Comparison of ENCODE assay signal across 1 cellular context in genomic region chr5:438481-438981, GRCh38.
A peak's percentile ranks its signal among the peaks of the same experiment; 100 is the strongest.
TF ChIP-seq lines count a peak whose summit lies in the region.

No MANE protein-coding gene starts in this region.

TF ChIP-seq in GM12878, 131 proteins besides CTCF, POLR2A, EP300 and RAD21 (continued from another document):
- TF ChIP-seq BCL3 (IDR thresholded peaks at IDR 0.05; ENCODE audit: borderline replicate concordance, insufficient read depth, low read depth, low read length, poor library complexity, severe bottlenecking): peak; percentile 56
